In the genomic region with DNA sequence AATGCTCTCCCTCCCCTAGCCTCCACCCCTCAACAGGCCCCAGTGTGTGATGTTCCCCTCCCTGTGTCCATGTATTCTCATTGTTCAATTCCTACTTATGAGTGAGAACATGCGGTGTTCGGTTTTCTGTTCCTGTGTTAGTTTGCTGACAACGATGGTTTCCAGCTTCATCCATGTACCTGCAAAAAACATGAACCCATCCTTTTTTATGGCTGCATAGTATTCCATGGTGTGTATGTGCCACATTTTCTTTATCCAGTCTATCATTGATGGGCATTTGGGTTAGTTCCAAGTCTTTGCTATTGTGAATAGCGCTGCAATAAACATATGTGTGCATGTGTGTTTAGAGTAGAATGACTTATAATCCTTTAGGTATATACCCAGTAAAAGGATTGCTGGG, we compare ENCODE assay signal across 3 cellular contexts. TPM values are rescaled to one million over a fixed set of nuclear protein-coding genes. Genes with fewer than 3 reads are reported as not detected.
"Had no signal": no experiment of that assay in that cellular context is flagged by ENCODE, and none has a peak within 500 bp of the region (broad histone marks: within the 10 kb centered on the region; RNA-seq: fewer than 3 reads in every experiment).

No MANE protein-coding gene starts in this region.

RNA-seq across cellular contexts. Expression of a gene that starts 20.5 kb away (rescaled TPM):
- total RNA-seq: GM23248, H4, HFFc6 had no signal
- polyA plus RNA-seq: GM23248 had no signal
